24 cellular contexts compared by ENCODE assay signal in the genomic region with DNA sequence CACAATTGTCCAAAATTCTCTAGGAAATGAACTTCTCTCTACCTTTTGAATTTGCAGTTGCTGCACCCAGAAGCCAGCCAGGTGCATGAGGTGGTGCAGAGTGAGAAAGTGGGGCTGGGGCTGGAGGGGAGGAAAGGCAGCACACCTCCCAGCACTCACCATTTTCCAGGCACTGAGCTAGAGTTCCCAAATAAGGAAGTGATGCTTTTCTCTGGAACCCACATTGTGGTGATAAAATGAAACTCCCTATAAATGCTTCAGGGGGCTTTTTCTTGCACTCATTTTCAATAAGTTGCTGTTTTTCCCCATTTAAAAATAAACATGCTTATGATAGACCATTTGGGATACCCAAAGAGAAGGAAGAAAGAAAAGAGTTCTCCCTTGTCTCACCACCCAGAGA.
"Had no signal": no experiment of that assay in that cellular context is flagged by ENCODE, and none has a peak within 500 bp of the region (broad histone marks: within the 10 kb centered on the region; RNA-seq: fewer than 3 reads in every experiment).

No MANE protein-coding gene starts in this region.

- H3K4me3 ChIP-seq: colonic mucosa, esophagus squamous epithelium, gastrocnemius medialis, left ventricle myocardium inferior, stomach, suprapubic skin, tibial nerve had no signal

- H3K36me3 Mint-ChIP-seq: activated naive CD8-positive, alpha-beta T cell treated with anti-CD3 and anti-CD28 coated beads, Interleukin-2, amount 10 ng/mL, durations not matched to agents 7 days and 5 days; mesothelial cell of epicardium; naive thymus-derived CD8-positive, alpha-beta T cell had no signal

- H3K4me3 Mint-ChIP-seq: activated B cell treated with CpG ODN at 0.5 μM for 24 hours; activated CD4-positive, alpha-beta T cell treated with anti-CD3 and anti-CD28 coated beads for 36 hours; activated naive CD4-positive, alpha-beta T cell treated with anti-CD3 and anti-CD28 coated beads for 36 hours; activated naive CD8-positive, alpha-beta T cell treated with anti-CD3 and anti-CD28 coated beads, Interleukin-2, amount 10 ng/mL, durations not matched to agents 7 days and 5 days; endodermal cell; mesothelial cell of epicardium; naive thymus-derived CD8-positive, alpha-beta T cell had no signal

- H3K36me3 ChIP-seq: colonic mucosa, esophagus squamous epithelium, gastrocnemius medialis, left ventricle myocardium inferior, stomach, suprapubic skin, tibial nerve had no signal

- ATAC-seq: activated CD4-positive, alpha-beta T cell treated with anti-CD3 and anti-CD28 coated beads for 36 hours; gastrocnemius medialis; naive thymus-derived CD8-positive, alpha-beta T cell; right cardiac atrium had no signal

- H3K4me1 Mint-ChIP-seq: activated CD4-positive, alpha-beta T cell treated with anti-CD3 and anti-CD28 coated beads for 36 hours had no signal

- H3K27ac Mint-ChIP-seq: activated B cell treated with CpG ODN at 0.5 μM for 24 hours; activated CD4-positive, alpha-beta T cell treated with anti-CD3 and anti-CD28 coated beads for 36 hours; activated naive CD4-positive, alpha-beta T cell treated with anti-CD3 and anti-CD28 coated beads for 36 hours; activated naive CD8-positive, alpha-beta T cell treated with anti-CD3 and anti-CD28 coated beads, Interleukin-2, amount 10 ng/mL, durations not matched to agents 7 days and 5 days; endodermal cell; naive thymus-derived CD8-positive, alpha-beta T cell had no signal

- H2AFZ ChIP-seq: parathyroid adenoma had no signal

- H3K27ac ChIP-seq: colonic mucosa, esophagus squamous epithelium, gastrocnemius medialis, left ventricle myocardium inferior, parathyroid adenoma, stomach, suprapubic skin, tibial nerve had no signal

- H3K27me3 Mint-ChIP-seq: activated B cell treated with CpG ODN at 0.5 μM for 24 hours; activated CD4-positive, alpha-beta T cell treated with anti-CD3 and anti-CD28 coated beads for 36 hours; activated naive CD8-positive, alpha-beta T cell treated with anti-CD3 and anti-CD28 coated beads, Interleukin-2, amount 10 ng/mL, durations not matched to agents 7 days and 5 days; naive thymus-derived CD8-positive, alpha-beta T cell had no signal

- H3K9me3 ChIP-seq: colonic mucosa, esophagus squamous epithelium, gastrocnemius medialis, left ventricle myocardium inferior, stomach, suprapubic skin, tibial nerve had no signal

- H3K79me2 ChIP-seq: parathyroid adenoma had no signal

- H3K9me3 Mint-ChIP-seq: activated B cell treated with CpG ODN at 0.5 μM for 24 hours; activated naive CD4-positive, alpha-beta T cell treated with anti-CD3 and anti-CD28 coated beads for 36 hours; activated naive CD8-positive, alpha-beta T cell treated with anti-CD3 and anti-CD28 coated beads, Interleukin-2, amount 10 ng/mL, durations not matched to agents 7 days and 5 days; mesothelial cell of epicardium; naive thymus-derived CD8-positive, alpha-beta T cell had no signal

- H3K4me1 ChIP-seq: colonic mucosa, gastrocnemius medialis, parathyroid adenoma had no signal

- DNase-seq: activated B cell treated with CpG ODN at 0.5 μM for 24 hours; activated CD4-positive, alpha-beta T cell treated with anti-CD3 and anti-CD28 coated beads for 36 hours; activated CD4-positive, alpha-beta T cell treated with anti-CD3 and anti-CD28 coated beads, Interleukin-2, amount 50 U/mL, for 48 hours; activated effector memory CD4-positive, alpha-beta T cell treated with Interleukin-2 at 50 U/mL for 16 hours; activated naive CD4-positive, alpha-beta T cell treated with anti-CD3 and anti-CD28 coated beads for 36 hours; activated naive CD8-positive, alpha-beta T cell treated with anti-CD3 and anti-CD28 coated beads, Interleukin-2, amount 10 ng/mL, durations not matched to agents 7 days and 5 days; activated T-cell treated with anti-CD3 and anti-CD28 coated beads, Interleukin-2, amount 50 U/mL, for 48 hours; amygdala; colonic mucosa; endodermal cell; esophagus squamous epithelium; gastrocnemius medialis; hippocampal formation; kidney glomerular epithelial cell; left ventricle myocardium inferior; right cardiac atrium; stimulated activated CD4-positive, alpha-beta T cell treated with anti-CD3 and anti-CD28 coated beads, Interleukin-12 subunit alpha, Interleukin-12 subunit beta, amount 100 ng/mL, for 4 hours; stomach; T1000 had no signal
